In genomic region chr1:61011514-61012263, GRCh38 we compare ENCODE assay signal across 1 cellular context.
A peak's percentile ranks its signal among the peaks of the same experiment; 100 is the strongest.
TF ChIP-seq lines count a peak whose summit lies in the region.

No MANE protein-coding gene starts in this region.

TF ChIP-seq in K562, 482 proteins besides CTCF, POLR2A, EP300 and RAD21 (continued from another document):
- no peak for TF ChIP-seq ID3 (CRISPR knock-in tag; IDR thresholded peaks at IDR 0.05)
- 0 out of 2 replicates have a peak, but pooled peaks have one; percentile 18 for TF ChIP-seq ID3 (tag; IDR thresholded peaks at IDR 0.05)
